ENCODE assay signal across 10 cellular contexts in genomic region chr16:3074860-3075545, GRCh38. TPM values are rescaled to one million over a fixed set of nuclear protein-coding genes. Genes with fewer than 3 reads are reported as not detected.
A peak's percentile ranks its signal among the peaks of the same experiment; 100 is the strongest.
DNase-seq lines count a peak whose midpoint lies in the region; ATAC-seq and TF ChIP-seq lines count a peak whose summit lies in the region.
"Had no signal": no experiment of that assay in that cellular context is flagged by ENCODE, and none has a peak within 500 bp of the region (broad histone marks: within the 10 kb centered on the region; RNA-seq: fewer than 3 reads in every experiment).

No MANE protein-coding gene starts in this region.

- no peak for TF ChIP-seq CTCF in heart right ventricle (IDR thresholded peaks at IDR 0.05)
- no peak for TF ChIP-seq CTCF in vagina (IDR thresholded peaks at IDR 0.05)

- H3K27ac ChIP-seq in heart right ventricle (peak overlapping the region in 3 of 10 donors; percentile 13 to 87 (median 50)), thymus (ENCODE audit: low read depth) (peak overlapping the region; percentile 99), vagina (no peak overlapping the region)
- H3K27ac ChIP-seq: thyroid gland had no signal

- H3K27ac Mint-ChIP-seq in activated CD4-positive, alpha-beta T cell treated with anti-CD3 and anti-CD28 coated beads for 36 hours = peak overlapping the region; percentile 99

- peak overlapping the region; percentile 78 for H3K4me3 Mint-ChIP-seq in activated CD4-positive, alpha-beta T cell treated with anti-CD3 and anti-CD28 coated beads for 36 hours

- no peak for TF ChIP-seq POLR2A in vagina (IDR thresholded peaks at IDR 0.05)

- H3K9me3 Mint-ChIP-seq in activated CD4-positive, alpha-beta T cell treated with anti-CD3 and anti-CD28 coated beads for 36 hours (ENCODE audit: low read depth) = peaks cover 3% of the 10 kb centered on the region

- H3K9me3 ChIP-seq in heart right ventricle (no peaks in the 10 kb centered on the region), thymus (ENCODE audit: control insufficient read depth) (peaks cover under 1% of the 10 kb centered on the region), vagina (no peaks in the 10 kb centered on the region)
- H3K9me3 ChIP-seq: thyroid gland had no signal

- peaks cover 90% of the 10 kb centered on the region for H3K4me1 Mint-ChIP-seq in activated CD4-positive, alpha-beta T cell treated with anti-CD3 and anti-CD28 coated beads for 36 hours

- H3K4me1 ChIP-seq in heart right ventricle (peaks cover 0 to 20% (median 2%) of the 10 kb centered on the region in 9 donors), thymus (ENCODE audit: control insufficient read depth, insufficient read depth, low read length) (peaks cover 52% of the 10 kb centered on the region), vagina (no peaks in the 10 kb centered on the region)
- H3K4me1 ChIP-seq: thyroid gland had no signal

- H3K27me3 ChIP-seq in heart right ventricle (no peaks in the 10 kb centered on the region), thymus (ENCODE audit: control insufficient read depth, insufficient read depth) (no peaks in the 10 kb centered on the region), vagina (no peaks in the 10 kb centered on the region)
- H3K27me3 ChIP-seq: thyroid gland had no signal

- intact Hi-C loops in activated CD4-positive, alpha-beta T cell treated with anti-CD3 and anti-CD28 coated beads for 36 hours (cut with DNase I, micrococcal nuclease) = loop anchor here in 1 of 2 experiments (1.0 kb wide), 1 partner anchor 75 kb away; no protein-coding TSS in a partner anchor
- intact Hi-C loops in heart right ventricle (cut with DNase I) = no loop called here
- intact Hi-C loops in vagina (cut with DNase I) = no loop called here

- H3K36me3 Mint-ChIP-seq in activated CD4-positive, alpha-beta T cell treated with anti-CD3 and anti-CD28 coated beads for 36 hours (ENCODE audit: low read depth) = peaks cover 27% of the 10 kb centered on the region

- H3K4me3 ChIP-seq in heart right ventricle (no peak overlapping the region), thymus (ENCODE audit: low read length) (peak overlapping the region; percentile 44), vagina (no peak overlapping the region)
- H3K4me3 ChIP-seq: thyroid gland had no signal

- peaks cover 0 to 27% (median 0%) of the 10 kb centered on the region in 9 donors for H3K36me3 ChIP-seq in heart right ventricle
- H3K36me3 ChIP-seq in thymus (ENCODE audit: control insufficient read depth, insufficient read depth) = peaks cover under 1% of the 10 kb centered on the region
- no peaks in the 10 kb centered on the region for H3K36me3 ChIP-seq in vagina
- H3K36me3 ChIP-seq: thyroid gland had no signal

- POLR2A ChIA-PET in activated CD4-positive, alpha-beta T cell treated with anti-CD3 and anti-CD28 coated beads for 36 hours (lab: Charles Lee) = interaction anchor here (0.6 to 4.4 kb wide), 3 partner anchors 10 to 60 kb away, joined by 3 to 48 read pairs (median 6); partner anchors contain the start of genes IL32 and ZNF213

- WGBS in heart right ventricle, 2 donors = 61 to 77% methylated on average over 10 of the region's 10 CpGs
- WGBS in thymus = 12% methylated on average over 10 of the region's 10 CpGs

- no peaks in the 10 kb centered on the region for H3K27me3 Mint-ChIP-seq in activated CD4-positive, alpha-beta T cell treated with anti-CD3 and anti-CD28 coated beads for 36 hours

- CTCF ChIA-PET in activated CD4-positive, alpha-beta T cell treated with anti-CD3 and anti-CD28 coated beads for 36 hours (lab: Charles Lee) = interaction anchor here (0.7 to 5.0 kb wide), 9 partner anchors 9 to 92 kb away, joined by 3 to 24 read pairs (median 3); partner anchors contain the start of gene ZSCAN10

- DNase-seq in activated CD4-positive, alpha-beta T cell treated with anti-CD3 and anti-CD28 coated beads for 36 hours = peak; percentile 91
- DNase-seq in heart right ventricle (no peak), DMS 273 treated with DMSO at 0.1 percent for 48 hours (lab: John Stamatoyannopoulos, UW) (no peak), NCI-H187 treated with DMSO at 0.1 percent for 48 hours (lab: John Stamatoyannopoulos, UW) (no peak), vagina (ENCODE audit: extremely low spot score in 2 of 2) (no peak)

- ATAC-seq in GM18511 (IDR thresholded peaks at IDR 0.05; ENCODE audit: unreplicated experiment) (peak; percentile 85), HG03108 (IDR thresholded peaks at IDR 0.05; ENCODE audit: unreplicated experiment) (peak; percentile 91), heart right ventricle (peak in 7 of 8 donors; percentile 12 to 54 (median 39))
- peak; percentile 62 for ATAC-seq in activated CD4-positive, alpha-beta T cell treated with anti-CD3 and anti-CD28 coated beads for 36 hours

RNA-seq across cellular contexts. Expression of gene IL32, which starts 9.6 kb away (rescaled TPM):
- total RNA-seq in activated CD4-positive, alpha-beta T cell treated with anti-CD3 and anti-CD28 coated beads for 36 hours = 1,000 to 10,000 TPM; 1,864 to 2,360 TPM
- total RNA-seq in heart right ventricle (100 to 1,000 TPM in 1 of 10 donors, 10 to 100 TPM in 9; 23.4 to 204 (median 45.4) TPM), vagina (13.0 TPM)
- polyA plus RNA-seq in heart right ventricle (100 to 1,000 TPM in 1 of 2 donors, 10 to 100 TPM in 1; 80.6 to 116 TPM), thymus (343 TPM)

RNA-seq across cellular contexts. Expression of gene ZSCAN10, which starts 24.1 kb away (rescaled TPM):
- total RNA-seq in activated CD4-positive, alpha-beta T cell treated with anti-CD3 and anti-CD28 coated beads for 36 hours = under 1 TPM; 0.11 to 0.30 TPM
- total RNA-seq in heart right ventricle = not detected
- under 1 TPM; 0.01 to 0.07 TPM for polyA plus RNA-seq in heart right ventricle
- polyA plus RNA-seq in thymus = 0.11 TPM
- not detected for total RNA-seq in vagina
- total RNA-seq: fibroblast of lung, thyroid gland had no signal

RNA-seq across cellular contexts. Expression of gene MMP25, which starts 28.6 kb away (rescaled TPM):
- under 1 TPM; 0.55 to 0.91 TPM for total RNA-seq in activated CD4-positive, alpha-beta T cell treated with anti-CD3 and anti-CD28 coated beads for 36 hours
- total RNA-seq in heart right ventricle (1 to 10 TPM in 5 of 10 donors, under 1 TPM in 5; 0.26 to 3.9 (median 1.2) TPM), vagina (0.25 TPM)
- polyA plus RNA-seq in heart right ventricle (under 1 TPM; 0.30 to 0.95 TPM), thymus (2.9 TPM)
- total RNA-seq: fibroblast of lung had no signal

RNA-seq across cellular contexts. Expression of gene ZNF205, which starts 37.4 kb away (rescaled TPM):
- total RNA-seq in activated CD4-positive, alpha-beta T cell treated with anti-CD3 and anti-CD28 coated beads for 36 hours = under 1 TPM; 0.21 to 0.32 TPM
- total RNA-seq in heart right ventricle (1 to 10 TPM; 5.8 to 9.0 (median 7.6) TPM), vagina (14.2 TPM)
- polyA plus RNA-seq in heart right ventricle (10 to 100 TPM; 13.8 to 26.9 TPM), thymus (9.3 TPM)

RNA-seq across cellular contexts. Expression of gene BICDL2, which starts 38.3 kb away (rescaled TPM):
- total RNA-seq in activated CD4-positive, alpha-beta T cell treated with anti-CD3 and anti-CD28 coated beads for 36 hours = 1 to 10 TPM in 1 of 2 experiments, under 1 TPM in 1; 0.58 to 1.2 TPM
- total RNA-seq in heart right ventricle = not detected
- polyA plus RNA-seq in heart right ventricle = under 1 TPM in 1 of 2 donors, not detected in 1; 0.04 TPM
- 6.0 TPM for polyA plus RNA-seq in thymus
- 52.5 TPM for total RNA-seq in vagina
- total RNA-seq: fibroblast of lung had no signal
- polyA plus RNA-seq: fibroblast of lung had no signal

Comparison
In these comparisons a context has a peak if more than half of its experiments do, and no peak if none do; other contexts are left out.
1. ATAC-seq: peak in every context shown above with its lines; median percentile 91 in HG03108; 85 in GM18511; 62 in activated CD4-positive, alpha-beta T cell treated with anti-CD3 and anti-CD28 coated beads for 36 hours; 39 in heart right ventricle.
2. RNA of gene IL32, which starts 9.6 kb away (total RNA-seq): 1,864 to 2,360 TPM in activated CD4-positive, alpha-beta T cell treated with anti-CD3 and anti-CD28 coated beads for 36 hours; 23.4 to 204 TPM in heart right ventricle and 13.0 TPM in vagina (single experiment); every median in the first group is over 4 times any median in the second.